Comparison of ENCODE assay signal across 35 cellular contexts in genomic region chrX:120476714-120477113, GRCh38.
"Had no signal": no experiment of that assay in that cellular context is flagged by ENCODE, and none has a peak within 500 bp of the region (broad histone marks: within the 10 kb centered on the region; RNA-seq: fewer than 3 reads in every experiment).

No MANE protein-coding gene starts in this region.

- DNase-seq: Karpas-422, Kasumi-1, KG1, MG63, MM.1S, MV-4-11, NCI-H1048, NCI-H1092, NCI-H1092 treated with DMSO at 0.1 percent for 48 hours, NCI-H1105, NCI-H1105 treated with DMSO at 0.1 percent for 48 hours, NCI-H1417, NCI-H1417 treated with DMSO at 0.1 percent for 48 hours, NCI-H1436, NCI-H1436 treated with DMSO at 0.1 percent for 48 hours, NCI-H146, NCI-H1694, NCI-H1694 treated with DMSO at 0.1 percent for 48 hours, NCI-H187, NCI-H187 treated with DMSO at 0.1 percent for 48 hours, NCI-H1930, NCI-H2029, NCI-H2029 treated with DMSO at 0.1 percent for 48 hours, NCI-H2081, NCI-H2081 treated with DMSO at 0.1 percent for 48 hours, NCI-H2107, NCI-H2171, NCI-H2171 treated with DMSO at 0.1 percent for 48 hours, NCI-H2227 treated with DMSO at 0.1 percent for 48 hours, NCI-H226, NCI-H345, NCI-H446, NCI-H446 treated with DMSO at 0.1 percent for 48 hours, NCI-H510A had no signal

- H3K4me2 ChIP-seq: KMS-11 had no signal

- H3K9me3 ChIP-seq: MG63 had no signal

- H3K27me3 ChIP-seq: MG63 had no signal

- H3K4me3 ChIP-seq: MG63 had no signal

- H3K27ac ChIP-seq: KMS-11 had no signal

- H3K36me3 ChIP-seq: MG63 had no signal

- H3K9ac ChIP-seq: KMS-11 had no signal
